Comparison of ENCODE assay signal across 28 cellular contexts in the genomic region with DNA sequence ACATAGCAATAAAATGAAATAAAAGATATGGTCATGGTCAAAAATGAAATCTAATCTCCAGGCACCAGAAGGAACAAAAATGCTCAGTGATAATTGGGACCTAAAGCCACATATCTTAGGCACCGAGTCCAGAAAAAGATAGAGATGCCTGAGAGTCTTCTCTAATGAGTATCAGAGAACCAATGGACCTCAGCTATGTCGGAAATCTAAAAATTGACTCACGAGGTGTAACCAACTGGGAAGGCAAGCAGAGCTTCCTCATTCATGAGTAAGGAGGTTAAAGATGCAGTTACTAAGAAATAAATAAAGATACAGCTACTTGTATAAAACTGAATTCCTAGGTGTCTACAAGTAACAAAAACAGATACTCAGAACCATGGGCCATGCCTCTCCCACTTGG.
"Had no signal": no experiment of that assay in that cellular context is flagged by ENCODE, and none has a peak within 500 bp of the region (broad histone marks: within the 10 kb centered on the region; RNA-seq: fewer than 3 reads in every experiment).

No MANE protein-coding gene starts in this region.

- H3K27me3 ChIP-seq: neutrophil, right atrium auricular region, right lobe of liver, sigmoid colon, spleen, stomach, thyroid gland, tibial nerve, upper lobe of left lung, vagina had no signal

- H3K36me3 ChIP-seq: neutrophil, pancreas, prostate gland, right atrium auricular region, right lobe of liver, sigmoid colon, spleen, stomach, thoracic aorta, thyroid gland, tibial nerve, upper lobe of left lung, vagina had no signal

- H3K4me3 ChIP-seq: pancreas, prostate gland, right atrium auricular region, right lobe of liver, sigmoid colon, skin epidermis, smooth muscle cell, spleen, stomach, thoracic aorta, thyroid gland, tibial nerve, upper lobe of left lung, vagina had no signal

- DNase-seq: naive B cell; naive thymus-derived CD8-positive, alpha-beta T cell; nephron progenitor cell; nucleus accumbens; pancreas; retina; right lobe of liver; sigmoid colon; spleen; stimulated activated CD4-positive, alpha-beta T cell treated with anti-CD3 and anti-CD28 coated beads, Interleukin-12 subunit alpha, Interleukin-12 subunit beta, amount 100 ng/mL, for 4 hours; stimulated activated CD4-positive, alpha-beta T cell treated with anti-CD3 and anti-CD28 coated beads, Interleukin-1b, Interleukin-23, amount 100 ng/mL, for 48 hours; stimulated activated CD4-positive, alpha-beta T cell treated with anti-CD3 and anti-CD28 coated beads, Interleukin-4, amount 100 ng/mL, for 1 hour; stimulated activated CD4-positive, alpha-beta T cell treated with anti-CD3 and anti-CD28 coated beads, Interleukin-4, amount 100 ng/mL, for 4 hours; stimulated activated CD8-positive, alpha-beta memory T cell treated with anti-CD3 and anti-CD28 coated beads, Interleukin-4, amount 100 ng/mL, for 48 hours; stimulated activated naive CD4-positive, alpha-beta T cell; stomach; thyroid gland; upper lobe of left lung had no signal

- H3K9me3 ChIP-seq: neutrophil, pancreas, prostate gland, right lobe of liver, sigmoid colon, thoracic aorta, thyroid gland, upper lobe of left lung, vagina had no signal

- ATAC-seq: naive thymus-derived CD8-positive, alpha-beta T cell; natural killer cell treated with Interleukin-12 subunit alpha and Interleukin-12 subunit beta and Interleukin-15 and Interleukin-18, amount 100 ng/mL, for 72 hours; pancreas; right lobe of liver; stimulated activated memory B cell treated with anti-CD40 and anti-IgM and Interleukin-4, amounts not matched to agents 10 μg/mL and 1 μg/mL and 100 μg/mL, for 72 hours had no signal

- H3K27ac ChIP-seq: neutrophil, pancreas, prostate gland, right atrium auricular region, right lobe of liver, sigmoid colon, skin epidermis, spleen, stomach, thoracic aorta, thyroid gland, tibial nerve, upper lobe of left lung, vagina had no signal

- H3K4me1 ChIP-seq: pancreas, prostate gland, right atrium auricular region, right lobe of liver, sigmoid colon, spleen, stomach, thyroid gland, upper lobe of left lung, vagina had no signal

- H3K4me2 ChIP-seq: smooth muscle cell had no signal
